ENCODE assay signal across 24 cellular contexts in genomic region chr11:134466909-134467567, GRCh38. TPM values are rescaled to one million over a fixed set of nuclear protein-coding genes. Genes with fewer than 3 reads are reported as not detected.
DNase-seq lines count a peak whose midpoint lies in the region; ATAC-seq and TF ChIP-seq lines count a peak whose summit lies in the region.
"Had no signal": no experiment of that assay in that cellular context is flagged by ENCODE, and none has a peak within 500 bp of the region (broad histone marks: within the 10 kb centered on the region; RNA-seq: fewer than 3 reads in every experiment).

No MANE protein-coding gene starts in this region.

- no peaks in the 10 kb centered on the region for H3K9me3 Mint-ChIP-seq in Caco-2 (ENCODE audit: unreplicated experiment)
- H3K9me3 Mint-ChIP-seq in T-cell = no peaks in the 10 kb centered on the region
- H3K9me3 Mint-ChIP-seq: activated CD8-positive, alpha-beta T cell treated with anti-CD3 and anti-CD28 coated beads for 36 hours; activated T-helper 1 cell treated with anti-CD3 and anti-CD28 coated beads, Interleukin-12 subunit alpha, Interleukin-12 subunit beta, Interleukin-2, Interleukin-4 antibody, amounts not matched to agents 30 ng/mL and 10 ng/mL and 1 ng/mL, durations not matched to agents 14 hours and 24 hours and 36 hours; dendritic cell treated with granulocyte-macrophage colony-stimulating factor and Interleukin-4, amounts not matched to agents 40 ng/mL and 50 ng/mL, for 4 days; neural crest cell; stimulated activated effector memory CD8-positive, alpha-beta T cell treated with anti-CD3 and anti-CD28 coated beads, Interleukin-12 subunit alpha, Interleukin-12 subunit beta, amount 100 ng/mL, for 72 hours; T-helper 2 cell treated with Interferon-gamma antibody and Interleukin-4, amounts not matched to agents 5 μg/mL and 100 μg/mL, for 36 hours had no signal

- H3K4me3 Mint-ChIP-seq in Caco-2 (ENCODE audit: unreplicated experiment) = peak overlapping the region; percentile 25
- no peak overlapping the region for H3K4me3 Mint-ChIP-seq in T-cell
- H3K4me3 Mint-ChIP-seq: activated CD8-positive, alpha-beta T cell treated with anti-CD3 and anti-CD28 coated beads for 36 hours; activated T-helper 1 cell treated with anti-CD3 and anti-CD28 coated beads, Interleukin-12 subunit alpha, Interleukin-12 subunit beta, Interleukin-2, Interleukin-4 antibody, amounts not matched to agents 30 ng/mL and 10 ng/mL and 1 ng/mL, durations not matched to agents 14 hours and 24 hours and 36 hours; dendritic cell treated with granulocyte-macrophage colony-stimulating factor and Interleukin-4, amounts not matched to agents 40 ng/mL and 50 ng/mL, for 4 days; neural crest cell; stimulated activated effector memory CD8-positive, alpha-beta T cell treated with anti-CD3 and anti-CD28 coated beads, Interleukin-12 subunit alpha, Interleukin-12 subunit beta, amount 100 ng/mL, for 72 hours; T-helper 2 cell treated with Interferon-gamma antibody and Interleukin-4, amounts not matched to agents 5 μg/mL and 100 μg/mL, for 36 hours had no signal

- POLR2A ChIA-PET in Caco-2 (lab: Charles Lee) = no interaction called here
- POLR2A ChIA-PET in T-cell (lab: Charles Lee) = no interaction called here

- CTCF ChIA-PET in Caco-2 (lab: Charles Lee) (interaction anchor here (1.0 kb wide), 1 partner anchor 10 kb away, joined by 3 read pairs; no protein-coding TSS in a partner anchor), T-cell (lab: Charles Lee) (no interaction called here)

- BruUV-seq in Caco-2 (replicated peaks; lab: Mats Ljungman, UMichigan) = no TSS peak

- H3K27me3 Mint-ChIP-seq in Caco-2 (ENCODE audit: insufficient read depth, unreplicated experiment) = peaks cover 3% of the 10 kb centered on the region
- H3K27me3 Mint-ChIP-seq in T-cell = peaks cover 43 to 54% of the 10 kb centered on the region in 2 donors

- H3K27ac Mint-ChIP-seq in Caco-2 (ENCODE audit: unreplicated experiment) (peak overlapping the region; percentile 20), T-cell (no peak overlapping the region)
- H3K27ac Mint-ChIP-seq: activated CD8-positive, alpha-beta T cell treated with anti-CD3 and anti-CD28 coated beads for 36 hours; activated T-helper 1 cell treated with anti-CD3 and anti-CD28 coated beads, Interleukin-12 subunit alpha, Interleukin-12 subunit beta, Interleukin-2, Interleukin-4 antibody, amounts not matched to agents 30 ng/mL and 10 ng/mL and 1 ng/mL, durations not matched to agents 14 hours and 24 hours and 36 hours; dendritic cell treated with granulocyte-macrophage colony-stimulating factor and Interleukin-4, amounts not matched to agents 40 ng/mL and 50 ng/mL, for 4 days; stimulated activated effector memory CD8-positive, alpha-beta T cell treated with anti-CD3 and anti-CD28 coated beads, Interleukin-12 subunit alpha, Interleukin-12 subunit beta, amount 100 ng/mL, for 72 hours; T-helper 2 cell treated with Interferon-gamma antibody and Interleukin-4, amounts not matched to agents 5 μg/mL and 100 μg/mL, for 36 hours had no signal

- H3K36me3 ChIP-seq in Caco-2 (ENCODE audit: control insufficient read depth, insufficient read depth, low read length) = no peaks in the 10 kb centered on the region
- H3K36me3 ChIP-seq in ectodermal cell (ENCODE audit: control insufficient read depth, insufficient read depth, low read length) = no peaks in the 10 kb centered on the region
- no peaks in the 10 kb centered on the region for H3K36me3 ChIP-seq in lower lobe of right lung
- no peaks in the 10 kb centered on the region for H3K36me3 ChIP-seq in rectal smooth muscle tissue (ENCODE audit: control insufficient read depth, insufficient read depth, low read length)
- H3K36me3 ChIP-seq: esophagus squamous epithelium had no signal

- ATAC-seq in lower lobe of right lung (peak in 1 of 2 donors; percentile 7), T-cell (replicated peaks in 1 of 4) (no peak), foreskin keratinocyte (no peak)
- ATAC-seq: activated CD8-positive, alpha-beta T cell treated with anti-CD3 and anti-CD28 coated beads for 36 hours; stimulated activated effector memory CD8-positive, alpha-beta T cell treated with anti-CD3 and anti-CD28 coated beads, Interleukin-12 subunit alpha, Interleukin-12 subunit beta, amount 100 ng/mL, for 72 hours had no signal

- H3K27ac ChIP-seq in ectodermal cell (ENCODE audit: insufficient read depth, low read depth, low read length, poor library complexity, severe bottlenecking) = peak overlapping the region; percentile 5
- H3K27ac ChIP-seq in lower lobe of right lung = peak overlapping the region; percentile 49
- no peak overlapping the region for H3K27ac ChIP-seq in rectal smooth muscle tissue (ENCODE audit: low read depth, low read length)
- H3K27ac ChIP-seq in foreskin keratinocyte = no peak overlapping the region
- H3K27ac ChIP-seq: esophagus squamous epithelium had no signal

- intact Hi-C loops in Caco-2 (cut with micrococcal nuclease; ENCODE audit: unreplicated experiment) (loop anchor here (1.0 to 2.0 kb wide), 2 partner anchors 74 to 112 kb away; no protein-coding TSS in a partner anchor), lower lobe of right lung (cut with DNase I) (no loop called here)

- no peak for TF ChIP-seq CTCF in Caco-2 (IDR thresholded peaks at IDR 0.05; ENCODE audit: insufficient read depth in 1 of 2, low read depth in 1 of 2, low read length in 1 of 2, severe bottlenecking in 1 of 2, unreplicated experiment in 1 of 2)
- no peak for TF ChIP-seq CTCF in lower lobe of right lung (IDR thresholded peaks at IDR 0.05)
- no peak for TF ChIP-seq CTCF in foreskin keratinocyte (conservative IDR thresholded peaks at IDR 0.05)

- H3K4me3 ChIP-seq in Caco-2 (ENCODE audit: low read depth, low read length) (peak overlapping the region; percentile 23), ectodermal cell (ENCODE audit: insufficient read depth, low read depth, low read length) (no peak overlapping the region), lower lobe of right lung (no peak overlapping the region), rectal smooth muscle tissue (ENCODE audit: low read length) (peak overlapping the region; percentile 47)
- H3K4me3 ChIP-seq: esophagus squamous epithelium had no signal

- H3K27me3 ChIP-seq in Caco-2 (replicated peaks; ENCODE audit: control insufficient read depth, insufficient read depth, low read length) (no peaks in the 10 kb centered on the region), ectodermal cell (ENCODE audit: control insufficient read depth, insufficient read depth, low read length, poor library complexity, severe bottlenecking) (peaks cover 7% of the 10 kb centered on the region), lower lobe of right lung (ENCODE audit: low read depth) (peaks cover 22% of the 10 kb centered on the region), rectal smooth muscle tissue (ENCODE audit: control insufficient read depth, insufficient read depth, low read length) (no peaks in the 10 kb centered on the region), foreskin keratinocyte (no peaks in the 10 kb centered on the region)

- H3K36me3 Mint-ChIP-seq in Caco-2 (ENCODE audit: insufficient read depth, unreplicated experiment) (no peaks in the 10 kb centered on the region), T-cell (no peaks in the 10 kb centered on the region)
- H3K36me3 Mint-ChIP-seq: stimulated activated effector memory CD8-positive, alpha-beta T cell treated with anti-CD3 and anti-CD28 coated beads, Interleukin-12 subunit alpha, Interleukin-12 subunit beta, amount 100 ng/mL, for 72 hours had no signal

- DNase-seq in Caco-2 (peak; percentile 39 to 41), lower lobe of right lung (no peak), dedifferentiated amniotic fluid mesenchymal stem cell (ENCODE audit: extremely low spot score) (no peak), T-cell (no peak), DMS153 (lab: John Stamatoyannopoulos, UW) (no peak), foreskin keratinocyte (no peak)
- DNase-seq: activated CD8-positive, alpha-beta memory T cell treated with anti-CD3 and anti-CD28 coated beads, Interleukin-2, amount 50 U/mL, for 48 hours; activated CD8-positive, alpha-beta T cell treated with anti-CD3 and anti-CD28 coated beads for 36 hours; activated naive CD4-positive, alpha-beta T cell treated with Interleukin-2 at 50 U/mL for 16 hours; central memory CD4-positive, alpha-beta T cell; esophagus squamous epithelium; foreskin melanocyte; kidney glomerular epithelial cell; mammary epithelial cell; NCI-H2107; SHP77; substantia nigra had no signal

- H3K4me1 Mint-ChIP-seq in Caco-2 (ENCODE audit: low read depth, unreplicated experiment) (peaks cover 6% of the 10 kb centered on the region), T-cell (no peaks in the 10 kb centered on the region)
- H3K4me1 Mint-ChIP-seq: stimulated activated effector memory CD8-positive, alpha-beta T cell treated with anti-CD3 and anti-CD28 coated beads, Interleukin-12 subunit alpha, Interleukin-12 subunit beta, amount 100 ng/mL, for 72 hours had no signal

- H3K4me1 ChIP-seq in Caco-2 (peaks cover 18% of the 10 kb centered on the region), ectodermal cell (ENCODE audit: control insufficient read depth, insufficient read depth, low read length) (peaks cover 16% of the 10 kb centered on the region), lower lobe of right lung (no peaks in the 10 kb centered on the region), rectal smooth muscle tissue (ENCODE audit: control insufficient read depth, insufficient read depth, low read length) (no peaks in the 10 kb centered on the region), foreskin keratinocyte (no peaks in the 10 kb centered on the region)

- H3K9me3 ChIP-seq in Caco-2 (no peaks in the 10 kb centered on the region), ectodermal cell (ENCODE audit: control insufficient read depth, low read length) (no peaks in the 10 kb centered on the region), lower lobe of right lung (no peaks in the 10 kb centered on the region)
- H3K9me3 ChIP-seq: esophagus squamous epithelium had no signal

- no peak overlapping the region for H3K9ac ChIP-seq in rectal smooth muscle tissue (ENCODE audit: low read length)

- 91 to 92% methylated on average over 11 to 14 of the region's 14 CpGs for WGBS in ectodermal cell, 2 experiments

RNA-seq across cellular contexts. Expression of gene B3GAT1, which starts 55.0 kb away (rescaled TPM):
- total RNA-seq in Caco-2 (2022) = 0.11 TPM in 1 of 2 replicates, not detected in the other
- polyA plus RNA-seq in ectodermal cell (2013, experiment 1 of 4) = 39.8 TPM
- polyA plus RNA-seq in ectodermal cell (2013, experiment 2 of 4) = 41.3 TPM
- polyA plus RNA-seq in ectodermal cell (2013, experiment 3 of 4) = 27.5 TPM
- 29.3 TPM for polyA plus RNA-seq in ectodermal cell (2013, experiment 4 of 4)
- total RNA-seq in lower lobe of right lung = 1.4 TPM
- 1 to 10 TPM in 4 of 5 donors, under 1 TPM in 1; 0.38 to 6.1 (median 1.3) TPM for total RNA-seq in T-cell
- total RNA-seq in foreskin keratinocyte = 0.03 and 0.07 TPM in 2 replicates
- polyA plus RNA-seq in foreskin keratinocyte = 0.03 and 0.09 TPM in 2 replicates

Comparison
In these comparisons a context has a peak if more than half of its experiments do, and no peak if none do; other contexts are left out.
1. DNase-seq: peak in Caco-2 (2 of 2); none in lower lobe of right lung (single experiment), dedifferentiated amniotic fluid mesenchymal stem cell (single experiment), T-cell (0 of 34), DMS153 (single experiment) and foreskin keratinocyte (0 of 2).
2. H3K4me3 ChIP-seq: peak in Caco-2 (single experiment) and rectal smooth muscle tissue (single experiment); none in ectodermal cell (single experiment) and lower lobe of right lung (single experiment).
3. H3K27ac ChIP-seq: peak in ectodermal cell (single experiment) and lower lobe of right lung (single experiment); none in rectal smooth muscle tissue (single experiment) and foreskin keratinocyte (single experiment).